1 cellular context compared by ENCODE assay signal in genomic region chr1:42324398-42325013, GRCh38.
TF ChIP-seq lines count a peak whose summit lies in the region.

No MANE protein-coding gene starts in this region.

TF ChIP-seq in HepG2, 621 proteins besides CTCF, POLR2A, EP300 and RAD21 (continued from another document):
- peak; percentile 73 for TF ChIP-seq PRDM10 (CRISPR knock-in tag; IDR thresholded peaks at IDR 0.05; ENCODE audit: low read depth)
- TF ChIP-seq BCL6 (CRISPR knock-in tag; IDR thresholded peaks at IDR 0.05) = peak; percentile 77
- no peak for TF ChIP-seq FOXP1 (IDR thresholded peaks at IDR 0.05)
- no peak for TF ChIP-seq FOXP1 (CRISPR knock-in tag; IDR thresholded peaks at IDR 0.05)
- TF ChIP-seq, protein P1, sequence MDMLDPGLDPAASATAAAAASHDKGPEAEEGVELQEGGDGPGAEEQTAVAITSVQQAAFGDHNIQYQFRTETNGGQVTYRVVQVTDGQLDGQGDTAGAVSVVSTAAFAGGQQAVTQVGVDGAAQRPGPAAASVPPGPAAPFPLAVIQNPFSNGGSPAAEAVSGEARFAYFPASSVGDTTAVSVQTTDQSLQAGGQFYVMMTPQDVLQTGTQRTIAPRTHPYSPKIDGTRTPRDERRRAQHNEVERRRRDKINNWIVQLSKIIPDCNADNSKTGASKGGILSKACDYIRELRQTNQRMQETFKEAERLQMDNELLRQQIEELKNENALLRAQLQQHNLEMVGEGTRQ (IDR thresholded peaks at IDR 0.05; ENCODE audit: low read depth, low read length) = no peak
- TF ChIP-seq, protein P1 (CRISPR knock-in tag; IDR thresholded peaks at IDR 0.05; ENCODE audit: borderline replicate concordance) = no peak
- TF ChIP-seq, protein P2, sequence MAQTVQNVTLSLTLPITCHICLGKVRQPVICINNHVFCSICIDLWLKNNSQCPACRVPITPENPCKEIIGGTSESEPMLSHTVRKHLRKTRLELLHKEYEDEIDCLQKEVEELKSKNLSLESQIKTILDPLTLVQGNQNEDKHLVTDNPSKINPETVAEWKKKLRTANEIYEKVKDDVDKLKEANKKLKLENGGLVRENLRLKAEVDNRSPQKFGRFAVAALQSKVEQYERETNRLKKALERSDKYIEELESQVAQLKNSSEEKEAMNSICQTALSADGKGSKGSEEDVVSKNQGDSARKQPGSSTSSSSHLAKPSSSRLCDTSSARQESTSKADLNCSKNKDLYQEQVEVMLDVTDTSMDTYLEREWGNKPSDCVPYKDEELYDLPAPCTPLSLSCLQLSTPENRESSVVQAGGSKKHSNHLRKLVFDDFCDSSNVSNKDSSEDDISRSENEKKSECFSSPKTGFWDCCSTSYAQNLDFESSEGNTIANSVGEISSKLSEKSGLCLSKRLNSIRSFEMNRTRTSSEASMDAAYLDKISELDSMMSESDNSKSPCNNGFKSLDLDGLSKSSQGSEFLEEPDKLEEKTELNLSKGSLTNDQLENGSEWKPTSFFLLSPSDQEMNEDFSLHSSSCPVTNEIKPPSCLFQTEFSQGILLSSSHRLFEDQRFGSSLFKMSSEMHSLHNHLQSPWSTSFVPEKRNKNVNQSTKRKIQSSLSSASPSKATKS (CRISPR knock-in tag; IDR thresholded peaks at IDR 0.05) = no peak
TF ChIP-seq in HepG2: peak in this region for 2.
